In the genomic region with DNA sequence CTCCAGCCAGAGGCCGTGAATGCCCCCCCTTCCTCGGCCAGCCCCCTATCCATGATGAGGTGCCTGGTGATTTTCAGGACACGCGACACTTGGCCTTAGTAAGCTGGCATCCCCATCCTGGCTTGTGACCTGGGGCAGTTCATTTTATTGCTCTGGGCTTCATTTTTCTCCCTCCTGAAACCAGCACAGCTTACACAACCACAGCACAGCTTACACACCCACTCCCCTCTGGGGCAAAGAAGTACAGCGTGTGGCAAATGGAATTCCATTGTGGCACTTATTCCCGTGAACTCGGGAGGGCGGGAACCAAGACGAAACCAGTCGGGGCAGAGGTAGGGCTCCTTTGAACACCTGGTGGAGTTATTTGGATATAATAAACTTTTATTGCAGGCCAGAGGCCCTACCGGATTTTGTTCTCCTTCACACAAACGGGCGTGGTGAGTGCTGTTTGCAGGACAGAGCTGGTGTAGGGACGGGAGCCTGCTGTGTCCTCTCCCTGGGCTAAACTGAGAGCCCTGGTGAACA, we compare ENCODE assay signal across 11 cellular contexts. TPM values are rescaled to one million over a fixed set of nuclear protein-coding genes. Genes with fewer than 3 reads are reported as not detected.
DNase-seq lines count a peak whose midpoint lies in the region; ATAC-seq, FAIRE-seq and TF ChIP-seq lines count a peak whose summit lies in the region.
"Had no signal": no experiment of that assay in that cellular context is flagged by ENCODE, and none has a peak within 500 bp of the region (broad histone marks: within the 10 kb centered on the region; RNA-seq: fewer than 3 reads in every experiment).

No MANE protein-coding gene starts in this region.

- H3K4me1 Mint-ChIP-seq in WTC11: peaks cover 39% of the 10 kb centered on the region

- no peak overlapping the region for H3K4me3 Mint-ChIP-seq in WTC11
- H3K4me3 Mint-ChIP-seq: activated naive CD4-positive, alpha-beta T cell treated with anti-CD3 and anti-CD28 coated beads for 36 hours had no signal

- no peak for FAIRE-seq in kidney (lab: Jason Lieb, UNC)

- no peak for DNase-seq in WTC11 (ENCODE audit: low spot score)
- DNase-seq in kidney: no peak
- no peak for DNase-seq in substantia nigra (lab: John Stamatoyannopoulos, UW)
- no peak for DNase-seq in putamen (ENCODE audit: low spot score)
- no peak for DNase-seq in GOT3 (lab: John Stamatoyannopoulos, UW)
- no peak for DNase-seq in mucosa of gallbladder (ENCODE audit: low spot score)
- DNase-seq: activated naive CD4-positive, alpha-beta T cell treated with anti-CD3 and anti-CD28 coated beads for 36 hours; glutamatergic neuron; NCI-H2081 treated with DMSO at 0.1 percent for 48 hours; stimulated activated naive CD4-positive, alpha-beta T cell treated with Interleukin-2 at 50 U/mL for 16 hours had no signal

- H3K27ac Mint-ChIP-seq in WTC11: peak overlapping the region; percentile 46; the same call in 1 of the 2 replicates
- H3K27ac Mint-ChIP-seq: activated naive CD4-positive, alpha-beta T cell treated with anti-CD3 and anti-CD28 coated beads for 36 hours had no signal

- CTCF ChIA-PET in HEK293 (lab: Yijun Ruan, JAX) (interaction anchor here (0.6 to 3.2 kb wide), 3 partner anchors 34 to 154 kb away, joined by 3 to 15 read pairs (median 4); no protein-coding TSS in a partner anchor), WTC11 (lab: Charles Lee) (interaction anchor here (0.5 to 5.7 kb wide), 8 partner anchors 28 to 162 kb away, joined by 3 to 36 read pairs (median 6); no protein-coding TSS in a partner anchor)

- TF ChIP-seq CTCF in HEK293 (tag by site-specific recombination; IDR thresholded peaks at IDR 0.05): no peak
- no peak for TF ChIP-seq CTCF in WTC11 (IDR thresholded peaks at IDR 0.05)
- TF ChIP-seq CTCF in kidney (IDR thresholded peaks at IDR 0.05; ENCODE audit: borderline replicate concordance, extremely low read depth, insufficient read depth): no peak

- ATAC-seq in WTC11: no peak

- H3K36me3 ChIP-seq in HEK293 (ENCODE audit: control insufficient read depth in 2 of 2, insufficient read depth in 1 of 2, low read length in 2 of 2) (peaks cover 0 to 33% of the 10 kb centered on the region in 2 experiments; a peak in 2 of 3 replicates), kidney (ENCODE audit: control insufficient read depth in 1 of 2, insufficient read depth in 2 of 2, low read length in 2 of 2) (peaks cover 6 to 16% of the 10 kb centered on the region in 2 donors)

- intact Hi-C loops in kidney (cut with DNase I): no loop called here

- no peaks in the 10 kb centered on the region for H3K9me3 Mint-ChIP-seq in WTC11
- H3K9me3 Mint-ChIP-seq: activated naive CD4-positive, alpha-beta T cell treated with anti-CD3 and anti-CD28 coated beads for 36 hours had no signal

- H3K9me3 ChIP-seq in HEK293 (ENCODE audit: control insufficient read depth, insufficient read depth, low read depth, low read length): no peaks in the 10 kb centered on the region
- H3K9me3 ChIP-seq in kidney (ENCODE audit: control insufficient read depth in 1 of 2, low read length in 2 of 2): no peaks in the 10 kb centered on the region

- H3K36me3 Mint-ChIP-seq in WTC11: peaks cover 61% of the 10 kb centered on the region

- POLR2A ChIA-PET in HEK293 (lab: Yijun Ruan, JAX) (no interaction called here), WTC11 (lab: Charles Lee) (interaction anchor here (0.6 kb wide), 1 partner anchor 32 kb away, joined by 3 read pairs; no protein-coding TSS in a partner anchor)

- no peaks in the 10 kb centered on the region for H3K27me3 Mint-ChIP-seq in WTC11 (ENCODE audit: low read depth)

- peaks cover 14% of the 10 kb centered on the region for H3K4me1 ChIP-seq in HEK293 (ENCODE audit: control insufficient read depth, insufficient read depth, low read length)
- H3K4me1 ChIP-seq in kidney (ENCODE audit: control insufficient read depth in 1 of 2, insufficient read depth in 1 of 2, low read depth in 1 of 2, low read length in 2 of 2): peaks cover 52 to 65% of the 10 kb centered on the region in 2 donors

- H3K27ac ChIP-seq in HEK293 (ENCODE audit: extremely low read depth, low read depth, low read length) (no peak overlapping the region), kidney (ENCODE audit: low read depth in 2 of 2, low read length in 2 of 2) (peak overlapping the region; percentile 73 to 87), substantia nigra (ENCODE audit: low read depth, low read length, poor library complexity, severe bottlenecking) (peak overlapping the region; percentile 96)

- peak overlapping the region; percentile 10 to 65 for H3K9ac ChIP-seq in kidney (ENCODE audit: low read length in 2 of 2)

- H3K4me3 ChIP-seq in HEK293 (ENCODE audit: low read depth, low read length): no peak overlapping the region
- H3K4me3 ChIP-seq in kidney (ENCODE audit: low read length in 2 of 2): no peak overlapping the region

TF ChIP-seq in HEK293, 187 proteins besides CTCF, POLR2A, EP300 and RAD21:
- TF ChIP-seq ZNF138 (tag by site-specific recombination; IDR thresholded peaks at IDR 0.05; ENCODE audit: borderline replicate concordance): no peak
- no peak for TF ChIP-seq ZBTB8A (tag by site-specific recombination; IDR thresholded peaks at IDR 0.05)
- peak; percentile 39 for TF ChIP-seq ZFHX2 (tag by site-specific recombination; conservative IDR thresholded peaks at IDR 0.05)
- peak; percentile 40 for TF ChIP-seq KLF17 (tag by site-specific recombination; IDR thresholded peaks at IDR 0.05)
- TF ChIP-seq ZNF792 (tag by site-specific recombination; IDR thresholded peaks at IDR 0.05): no peak
- TF ChIP-seq ZNF324 (tag by site-specific recombination; IDR thresholded peaks at IDR 0.05): no peak
- TF ChIP-seq ZIC2 (tag by site-specific recombination; IDR thresholded peaks at IDR 0.05): peak; percentile 53
- peak; percentile 47; the same call in 1 of the 2 replicates for TF ChIP-seq KLF1 (tag by site-specific recombination; IDR thresholded peaks at IDR 0.05)

TF ChIP-seq in WTC11, 78 proteins besides CTCF, POLR2A, EP300 and RAD21:
- TF ChIP-seq NR3C1 (CRISPR knock-in tag; conservative IDR thresholded peaks at IDR 0.05; ENCODE audit: low read depth) (no peak), KAT7 (CRISPR knock-in tag; IDR thresholded peaks at IDR 0.05; ENCODE audit: borderline replicate concordance) (no peak), ZNF263 (CRISPR knock-in tag; IDR thresholded peaks at IDR 0.05; ENCODE audit: low read depth) (no peak)
TF ChIP-seq in WTC11: peak in this region for 0.

RNA-seq across cellular contexts. Expression of gene CD9, which starts 29.1 kb away (rescaled TPM):
- total RNA-seq in WTC11 (2021) (241 to 260 TPM (median 251 TPM) in 3 replicates), kidney (421 TPM), mucosa of gallbladder (139 TPM)
- 301 TPM for polyA plus RNA-seq in kidney (ENCODE audit: insufficient read depth, low read depth, low replicate concordance)
